In the genomic region with DNA sequence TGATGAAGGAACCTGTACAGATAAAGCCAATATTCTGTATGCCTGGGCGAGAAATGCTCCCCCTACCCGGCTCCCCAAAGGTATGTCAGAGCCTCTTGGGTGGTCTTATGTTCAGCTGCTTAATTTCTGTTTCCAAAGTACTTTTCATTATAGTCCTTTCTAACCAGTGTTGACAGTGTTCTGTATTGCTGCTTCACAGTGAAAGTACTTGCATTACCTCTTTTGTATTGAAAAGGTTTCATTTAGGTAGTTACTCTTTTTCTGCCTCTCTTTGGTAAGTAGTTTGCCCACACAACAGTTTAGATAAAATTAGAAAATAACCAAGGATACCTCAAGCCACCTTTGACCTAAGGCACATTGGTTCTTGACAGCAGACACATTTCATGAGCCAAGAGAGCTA, we compare ENCODE assay signal across 24 cellular contexts.
"Had no signal": no experiment of that assay in that cellular context is flagged by ENCODE, and none has a peak within 500 bp of the region (broad histone marks: within the 10 kb centered on the region; RNA-seq: fewer than 3 reads in every experiment).

No MANE protein-coding gene starts in this region.

- H3K9me3 ChIP-seq: gastrocnemius medialis, lower lobe of right lung, right atrium auricular region, suprapubic skin, vagina had no signal

- ATAC-seq: esophagus mucosa; gastrocnemius medialis; left ventricle myocardium superior; lower lobe of right lung; naive thymus-derived CD8-positive, alpha-beta T cell; sciatic nerve; stimulated activated naive CD8-positive, alpha-beta T cell treated with anti-CD3 and anti-CD28 coated beads, Interleukin-15, amount 100 ng/mL, for 72 hours had no signal

- H3K27me3 ChIP-seq: gastrocnemius medialis, right atrium auricular region, suprapubic skin, vagina had no signal

- H3K27ac ChIP-seq: epithelial cell of prostate, gastrocnemius medialis, lower lobe of right lung, parathyroid adenoma, suprapubic skin, vagina had no signal

- FAIRE-seq: keratinocyte had no signal

- H3K4me1 ChIP-seq: parathyroid adenoma had no signal

- H3K4me3 ChIP-seq: gastrocnemius medialis, lower lobe of right lung, right atrium auricular region, smooth muscle cell, suprapubic skin, vagina had no signal

- DNase-seq: effector CD8-positive, alpha-beta T cell; endodermal cell; foreskin fibroblast; gastrocnemius medialis; head of caudate nucleus; left ventricle myocardium superior; lower lobe of right lung; naive thymus-derived CD8-positive, alpha-beta T cell; stimulated activated CD4-positive, alpha-beta T cell treated with anti-CD3 and anti-CD28 coated beads, Interleukin-12 subunit alpha, Interleukin-12 subunit beta, amount 100 ng/mL, for 4 hours; stimulated activated CD4-positive, alpha-beta T cell treated with anti-CD3 and anti-CD28 coated beads, Interleukin-1b, Interleukin-23, amount 100 ng/mL, for 48 hours; stimulated activated CD4-positive, alpha-beta T cell treated with anti-CD3 and anti-CD28 coated beads, Interleukin-4, amount 100 ng/mL, for 1 hour; stimulated activated CD8-positive, alpha-beta memory T cell treated with anti-CD3 and anti-CD28 coated beads, Interleukin-4, amount 100 ng/mL, for 48 hours; stimulated activated naive CD4-positive, alpha-beta T cell; stimulated activated naive CD8-positive, alpha-beta T cell treated with anti-CD3 and anti-CD28 coated beads, Interleukin-15, amount 100 ng/mL, for 72 hours; trophoblast cell had no signal
